7 cellular contexts compared by ENCODE assay signal in the genomic region with DNA sequence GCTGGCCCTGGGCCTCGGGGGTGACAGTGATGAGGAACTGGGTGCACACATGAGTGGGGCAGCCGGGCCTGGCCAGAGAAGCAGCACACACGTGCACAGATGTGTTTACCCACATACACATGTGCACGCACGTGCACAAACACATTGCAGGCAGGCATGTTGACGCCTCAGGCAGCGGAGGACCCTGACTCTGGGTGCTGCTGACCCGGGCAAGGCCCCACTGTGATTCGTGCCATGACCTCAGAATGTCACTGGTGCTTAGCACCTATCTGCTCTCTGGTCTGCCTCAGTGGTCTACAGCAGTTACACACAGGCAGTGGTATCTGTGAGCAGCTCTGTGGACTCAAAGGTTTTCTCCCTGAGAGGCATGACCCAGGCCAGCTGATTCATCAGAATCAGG. TPM values are rescaled to one million over a fixed set of nuclear protein-coding genes. Genes with fewer than 3 reads are reported as not detected.
"Had no signal": no experiment of that assay in that cellular context is flagged by ENCODE, and none has a peak within 500 bp of the region (broad histone marks: within the 10 kb centered on the region; RNA-seq: fewer than 3 reads in every experiment).

Gene TBC1D3G, plus strand, starts transcription at position 301 of the 400 bp plus-strand sequence. CDS start 1,528 bp downstream, outside the sequence.

RNA-seq across cellular contexts. Expression of gene TBC1D3G, which starts in this region (rescaled TPM):
- total RNA-seq: GM23248, GM23338, H1, H4, H7, H9, HFFc6 had no signal
- polyA plus RNA-seq: GM23248, GM23338 had no signal
